In the genomic region with DNA sequence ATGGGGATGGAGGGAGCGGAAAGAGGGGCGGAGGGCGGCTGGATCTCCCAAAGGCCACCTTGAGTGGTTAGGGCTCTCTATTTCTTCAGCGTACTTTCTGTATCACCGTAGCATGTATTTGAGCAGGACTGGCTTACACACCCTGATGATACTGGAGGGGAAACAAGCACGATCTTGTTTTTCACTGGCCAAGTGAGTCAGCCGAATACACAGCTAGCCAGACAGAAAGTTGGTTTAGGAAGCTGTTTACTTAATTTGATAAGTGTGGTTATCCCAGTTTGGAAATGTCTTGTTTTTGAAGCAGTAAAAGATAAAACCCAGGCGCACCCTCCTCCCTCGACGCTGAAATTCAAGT, we compare ENCODE assay signal across 8 cellular contexts. TPM values are rescaled to one million over a fixed set of nuclear protein-coding genes. Genes with fewer than 3 reads are reported as not detected.
DNase-seq lines count a peak whose midpoint lies in the region; ATAC-seq and TF ChIP-seq lines count a peak whose summit lies in the region.

No MANE protein-coding gene starts in this region.

- H2AFZ ChIP-seq in osteoblast (ENCODE audit: low read length): peak overlapping the region; percentile 98

- no peak for TF ChIP-seq CTCF in GM06990 (IDR thresholded peaks at IDR 0.05; ENCODE audit: insufficient read depth, low read length, poor library complexity, severe bottlenecking)
- no peak for TF ChIP-seq CTCF in activated B cell treated with CpG ODN at 0.5 μM for 24 hours (IDR thresholded peaks at IDR 0.05)
- TF ChIP-seq CTCF in gastroesophageal sphincter (IDR thresholded peaks at IDR 0.05): no peak
- no peak for TF ChIP-seq CTCF in osteoblast (IDR thresholded peaks at IDR 0.05; ENCODE audit: extremely low read depth, low read depth, low read length)

- ATAC-seq in HG02943 (IDR thresholded peaks at IDR 0.05; ENCODE audit: low read depth, unreplicated experiment) (peak; percentile 0), activated B cell treated with CpG ODN at 0.5 μM for 24 hours (ENCODE audit: low read depth) (no peak), gastroesophageal sphincter (peak; percentile 29), GM19452 (IDR thresholded peaks at IDR 0.05; ENCODE audit: unreplicated experiment) (no peak)

- peaks cover 28% of the 10 kb centered on the region for H3K36me3 Mint-ChIP-seq in activated B cell treated with CpG ODN at 0.5 μM for 24 hours (ENCODE audit: low read depth)

- no peak for TF ChIP-seq POLR2A in gastroesophageal sphincter (IDR thresholded peaks at IDR 0.05)

- peak overlapping the region; percentile 87 for H3K27ac Mint-ChIP-seq in activated B cell treated with CpG ODN at 0.5 μM for 24 hours

- H3K36me3 ChIP-seq in GM06990 (ENCODE audit: control insufficient read depth, insufficient read depth, low read length) (no peaks in the 10 kb centered on the region), gastroesophageal sphincter (peaks cover 0 to 7% of the 10 kb centered on the region in 2 donors), osteoblast (ENCODE audit: insufficient read depth, low read length) (no peaks in the 10 kb centered on the region)

- CTCF ChIA-PET in activated B cell treated with CpG ODN at 0.5 μM for 24 hours (lab: Charles Lee): interaction anchor here (1.0 to 1.5 kb wide), 4 partner anchors 9 to 43 kb away, joined by 3 to 5 read pairs (median 4); no protein-coding TSS in a partner anchor

- peaks cover 13 to 59% (median 27%) of the 10 kb centered on the region in 3 donors for H3K4me1 ChIP-seq in gastroesophageal sphincter
- H3K4me1 ChIP-seq in osteoblast (ENCODE audit: insufficient read depth, low read length): peaks cover 22% of the 10 kb centered on the region

- peaks cover 59% of the 10 kb centered on the region for H3K79me2 ChIP-seq in osteoblast (ENCODE audit: insufficient read depth, low read length)

- H3K27me3 ChIP-seq in GM06990 (replicated peaks; ENCODE audit: control insufficient read depth, insufficient read depth, low read length): no peaks in the 10 kb centered on the region
- no peaks in the 10 kb centered on the region for H3K27me3 ChIP-seq in gastroesophageal sphincter
- no peaks in the 10 kb centered on the region for H3K27me3 ChIP-seq in osteoblast (ENCODE audit: insufficient read depth, low read length)

- H3K27me3 Mint-ChIP-seq in activated B cell treated with CpG ODN at 0.5 μM for 24 hours: no peaks in the 10 kb centered on the region

- H3K4me3 Mint-ChIP-seq in activated B cell treated with CpG ODN at 0.5 μM for 24 hours: peak overlapping the region; percentile 99

- no peaks in the 10 kb centered on the region for H3K9me3 ChIP-seq in gastroesophageal sphincter
- no peaks in the 10 kb centered on the region for H3K9me3 ChIP-seq in osteoblast (ENCODE audit: low read depth, low read length)

- WGBS in gastroesophageal sphincter (ENCODE audit: low coverage in 1 of 2), 2 donors: 0% methylated on average over 3 to 6 of the region's 10 CpGs

- peaks cover 37% of the 10 kb centered on the region for H4K20me1 ChIP-seq in osteoblast (ENCODE audit: insufficient read depth, low read length)

- H3K27ac ChIP-seq in gastroesophageal sphincter (peak overlapping the region; percentile 89 to 95 (median 94)), osteoblast (ENCODE audit: low read depth, low read length) (peak overlapping the region; percentile 89)

- no peak for TF ChIP-seq EP300 in gastroesophageal sphincter (IDR thresholded peaks at IDR 0.05)

- peak overlapping the region; percentile 94 for H3K4me2 ChIP-seq in osteoblast (ENCODE audit: insufficient read depth, low read length)

- H3K4me3 ChIP-seq in GM06990 (replicated peaks; ENCODE audit: low read depth, low read length) (peak overlapping the region; percentile 96), gastroesophageal sphincter (peak overlapping the region; percentile 83 to 97), osteoblast (ENCODE audit: insufficient read depth, low read length) (peak overlapping the region; percentile 100)

- DNase-seq in GM06990 (ENCODE audit: extremely low read depth, insufficient read length) (no peak), activated B cell treated with CpG ODN at 0.5 μM for 24 hours (no peak), osteoblast (ENCODE audit: insufficient read length, low spot score, missing footprints) (peak; percentile 82), NCI-H526 treated with DMSO at 0.1 percent for 48 hours (lab: John Stamatoyannopoulos, UW) (no peak), activated gamma-delta T cell treated with Interleukin-2 at 50 U/mL for 16 hours (no peak)

- H3K9me3 Mint-ChIP-seq in activated B cell treated with CpG ODN at 0.5 μM for 24 hours: peaks cover 3% of the 10 kb centered on the region

- POLR2A ChIA-PET in activated B cell treated with CpG ODN at 0.5 μM for 24 hours (lab: Charles Lee): interaction anchor here (0.6 to 2.5 kb wide), 12 partner anchors 9 to 1853 kb away, joined by 3 to 22 read pairs (median 6); a partner anchor contains a TSS

- intact Hi-C loops in activated B cell treated with CpG ODN at 0.5 μM for 24 hours (cut with micrococcal nuclease): loop anchor here (1.0 to 2.0 kb wide), 5 partner anchors 16 to 520 kb away; a partner anchor contains a TSS

- H3K4me1 Mint-ChIP-seq in activated B cell treated with CpG ODN at 0.5 μM for 24 hours: peaks cover 74% of the 10 kb centered on the region

RNA-seq across cellular contexts. Expression of a gene that starts 0.5 kb away (rescaled TPM):
- total RNA-seq in activated B cell treated with CpG ODN at 0.5 μM for 24 hours (90.4 and 92.4 TPM in 2 replicates), gastroesophageal sphincter (10 to 100 TPM; 30.8 to 84.1 (median 51.3) TPM), osteoblast (98.1 and 110 TPM in 2 replicates)

RNA-seq across cellular contexts. Expression of a gene that starts 49.7 kb away (rescaled TPM):
- total RNA-seq in activated B cell treated with CpG ODN at 0.5 μM for 24 hours (58.4 and 71.2 TPM in 2 replicates), gastroesophageal sphincter (10 to 100 TPM; 17.9 to 34.1 (median 28.9) TPM), osteoblast (22.8 and 26.2 TPM in 2 replicates)

Comparison
In these comparisons a context has a peak if more than half of its experiments do, and no peak if none do; other contexts are left out.
1. ATAC-seq: peak in HG02943 (single experiment) and gastroesophageal sphincter (single experiment); none in activated B cell treated with CpG ODN at 0.5 μM for 24 hours (single experiment) and GM19452 (single experiment).
2. Peak in every context shown above with its lines, with median percentiles within 50 percentile points of each other: H3K4me3 ChIP-seq.